9 cellular contexts compared by ENCODE assay signal in the genomic region with DNA sequence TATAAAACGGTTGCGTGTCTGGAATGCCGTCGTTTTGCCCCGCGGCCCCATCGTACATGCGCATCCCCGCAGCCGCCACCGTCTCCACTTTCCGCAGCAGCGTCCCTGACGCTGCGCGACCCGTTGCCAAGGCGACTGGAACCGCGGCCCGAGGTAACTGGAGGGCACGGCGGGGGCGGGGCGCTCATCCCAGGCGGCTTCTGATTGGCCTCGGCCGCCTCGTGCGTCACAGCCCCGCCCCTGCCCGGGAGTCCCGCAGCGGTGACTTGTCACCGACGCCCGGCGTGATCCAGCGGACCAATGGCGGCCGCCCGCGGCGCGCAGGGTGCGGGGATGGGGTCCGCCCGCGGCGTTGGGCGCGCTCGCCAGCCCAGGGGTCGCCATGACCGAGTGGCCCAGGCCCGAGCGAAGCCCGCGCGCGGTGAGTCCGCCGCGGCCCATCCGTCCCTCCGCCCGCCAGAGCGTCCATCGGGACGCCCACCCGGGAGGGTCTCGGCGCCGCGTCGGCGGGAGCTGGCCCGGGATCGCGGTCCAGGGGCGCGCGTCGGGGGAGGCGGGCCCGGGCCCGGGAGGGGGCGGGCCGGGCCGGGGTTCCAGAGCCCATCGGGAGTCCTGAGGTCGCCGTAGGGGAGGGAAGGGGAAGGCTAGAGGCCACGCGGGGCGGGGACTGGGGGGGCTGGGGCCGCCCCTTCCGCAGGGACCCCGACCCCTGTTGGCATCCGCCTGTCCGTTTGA. TPM values are rescaled to one million over a fixed set of nuclear protein-coding genes. Genes with fewer than 3 reads are reported as not detected.
DNase-seq lines count a peak whose midpoint lies in the region; ATAC-seq and TF ChIP-seq lines count a peak whose summit lies in the region.
"Had no signal": no experiment of that assay in that cellular context is flagged by ENCODE, and none has a peak within 500 bp of the region (broad histone marks: within the 10 kb centered on the region; RNA-seq: fewer than 3 reads in every experiment).

A gene with protein sequence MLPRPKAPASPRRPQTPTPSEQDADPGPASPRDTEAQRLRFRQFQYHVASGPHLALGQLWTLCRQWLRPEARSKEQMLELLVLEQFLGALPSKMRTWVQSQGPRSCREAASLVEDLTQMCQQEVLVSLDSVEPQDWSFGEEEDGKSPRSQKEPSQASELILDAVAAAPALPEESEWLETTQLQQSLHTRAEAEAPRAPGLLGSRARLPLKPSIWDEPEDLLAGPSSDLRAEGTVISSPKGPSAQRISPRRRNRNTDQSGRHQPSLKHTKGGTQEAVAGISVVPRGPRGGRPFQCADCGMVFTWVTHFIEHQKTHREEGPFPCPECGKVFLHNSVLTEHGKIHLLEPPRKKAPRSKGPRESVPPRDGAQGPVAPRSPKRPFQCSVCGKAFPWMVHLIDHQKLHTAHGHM (plus strand): TSS at position 285 of the 735 bp plus-strand sequence. CDS start 3,812 bp downstream, outside the sequence.

- H3K4me1 ChIP-seq in GM23248 (ENCODE audit: insufficient read depth): no peaks in the 10 kb centered on the region
- peaks cover 2 to 12% of the 10 kb centered on the region in 2 donors for H3K4me1 ChIP-seq in thyroid gland

- POLR2A ChIA-PET in activated CD4-positive, alpha-beta memory T cell treated with anti-CD3 and anti-CD28 coated beads, Interleukin-2, amount 10 ng/mL, durations not matched to agents 7 days and 5 days (lab: Charles Lee): no interaction called here
- POLR2A ChIA-PET in naive thymus-derived CD8-positive, alpha-beta T cell (lab: Charles Lee): interaction anchor here (1.0 kb wide), 1 partner anchor 25 kb away, joined by 3 read pairs; a partner anchor contains a TSS
- POLR2A ChIA-PET in HEK293T (lab: Yijun Ruan, JAX): no interaction called here

- H3F3A ChIP-seq in GM23248 (ENCODE audit: insufficient read depth): no peaks in the 10 kb centered on the region

- H3K9me3 Mint-ChIP-seq in activated CD4-positive, alpha-beta memory T cell treated with anti-CD3 and anti-CD28 coated beads, Interleukin-2, amount 10 ng/mL, durations not matched to agents 7 days and 5 days: peaks cover 33% of the 10 kb centered on the region
- H3K9me3 Mint-ChIP-seq in naive thymus-derived CD8-positive, alpha-beta T cell: peaks cover 10 to 88% (median 30%) of the 10 kb centered on the region in 9 donors

- peak within 1 kb of the TSS; percentile 64 for H3K9ac ChIP-seq in GM23248

- H3K9me3 ChIP-seq in GM23248 (ENCODE audit: low read depth) (no peaks in the 10 kb centered on the region), thyroid gland (no peaks in the 10 kb centered on the region)

- peak within 1 kb of the TSS; percentile 61 for H3K4me3 ChIP-seq in GM23248
- H3K4me3 ChIP-seq in fibroblast of pulmonary artery (replicated peaks; ENCODE audit: low read depth, low read length): peak within 1 kb of the TSS; percentile 10
- H3K4me3 ChIP-seq in thyroid gland (replicated peaks in 1 of 3): peak within 1 kb of the TSS in 2 of 3 donors; percentile 4 to 55

- peak within 1 kb of the TSS; percentile 49 for H2AFZ ChIP-seq in GM23248

- H3K27me3 Mint-ChIP-seq in activated CD4-positive, alpha-beta memory T cell treated with anti-CD3 and anti-CD28 coated beads, Interleukin-2, amount 10 ng/mL, durations not matched to agents 7 days and 5 days: no peaks in the 10 kb centered on the region
- peaks cover 18 to 47% (median 33%) of the 10 kb centered on the region in 5 donors for H3K27me3 Mint-ChIP-seq in naive thymus-derived CD8-positive, alpha-beta T cell

- no peaks in the 10 kb centered on the region for H3K79me2 ChIP-seq in GM23248 (ENCODE audit: insufficient read depth)

- TF ChIP-seq CTCF in fibroblast of pulmonary artery (IDR thresholded peaks at IDR 0.05; ENCODE audit: low read length, missing control alignments) (no peak), thyroid gland (IDR thresholded peaks at IDR 0.05) (peak in 1 of 6 experiments; percentile 20)

- DNase-seq in GM23248: peak; percentile 92
- DNase-seq in activated CD4-positive, alpha-beta memory T cell treated with anti-CD3 and anti-CD28 coated beads, Interleukin-2, amount 10 ng/mL, durations not matched to agents 7 days and 5 days: no peak
- DNase-seq in fibroblast of pulmonary artery (ENCODE audit: low read depth): peak; percentile 49
- peak in 7 of 10 donors; percentile 2 to 89 (median 42) for DNase-seq in naive thymus-derived CD8-positive, alpha-beta T cell
- DNase-seq in thyroid gland: peak; percentile 99
- no peak for DNase-seq in HEK293T (ENCODE audit: extremely low spot score)
- no peak for DNase-seq in effector CD8-positive, alpha-beta T cell (lab: John Stamatoyannopoulos, UW)

- peak within 1 kb of the TSS; percentile 8 for H3K4me3 Mint-ChIP-seq in activated CD4-positive, alpha-beta memory T cell treated with anti-CD3 and anti-CD28 coated beads, Interleukin-2, amount 10 ng/mL, durations not matched to agents 7 days and 5 days
- H3K4me3 Mint-ChIP-seq in naive thymus-derived CD8-positive, alpha-beta T cell: peak within 1 kb of the TSS in 8 of 10 donors; percentile 3 to 78 (median 59)

- CTCF ChIA-PET in activated CD4-positive, alpha-beta memory T cell treated with anti-CD3 and anti-CD28 coated beads, Interleukin-2, amount 10 ng/mL, durations not matched to agents 7 days and 5 days (lab: Charles Lee): no interaction called here
- CTCF ChIA-PET in HEK293T (lab: Yijun Ruan, JAX): no interaction called here

- peak in 1 of 2 donors; percentile 87 for TF ChIP-seq POLR2A in thyroid gland (IDR thresholded peaks at IDR 0.05)

- peaks cover 11% of the 10 kb centered on the region for H3K36me3 Mint-ChIP-seq in activated CD4-positive, alpha-beta memory T cell treated with anti-CD3 and anti-CD28 coated beads, Interleukin-2, amount 10 ng/mL, durations not matched to agents 7 days and 5 days (ENCODE audit: low read depth)
- H3K36me3 Mint-ChIP-seq in naive thymus-derived CD8-positive, alpha-beta T cell: peaks cover 21 to 37% (median 36%) of the 10 kb centered on the region in 3 donors

- H4K20me1 ChIP-seq in GM23248 (ENCODE audit: insufficient read depth): no peaks in the 10 kb centered on the region

- H3K27ac Mint-ChIP-seq in activated CD4-positive, alpha-beta memory T cell treated with anti-CD3 and anti-CD28 coated beads, Interleukin-2, amount 10 ng/mL, durations not matched to agents 7 days and 5 days: peak within 1 kb of the TSS; percentile 30
- peak within 1 kb of the TSS in 3 of 10 donors; percentile 5 to 74 (median 26) for H3K27ac Mint-ChIP-seq in naive thymus-derived CD8-positive, alpha-beta T cell

- peak within 1 kb of the TSS; percentile 53 for H3K4me2 ChIP-seq in GM23248 (ENCODE audit: unreplicated experiment)

- intact Hi-C loops in thyroid gland (cut with DNase I): no loop called here

- H3K36me3 ChIP-seq in GM23248 (ENCODE audit: low read depth): no peaks in the 10 kb centered on the region
- no peaks in the 10 kb centered on the region for H3K36me3 ChIP-seq in thyroid gland
- H3K36me3 ChIP-seq: neutrophil had no signal

- H3K27me3 ChIP-seq in GM23248 (replicated peaks; ENCODE audit: insufficient read depth): no peaks in the 10 kb centered on the region
- H3K27me3 ChIP-seq in thyroid gland: no peaks in the 10 kb centered on the region

- H3K27ac ChIP-seq in GM23248 (no peak within 1 kb of the TSS; the same call in 1 of the 2 replicates), thyroid gland (peak within 1 kb of the TSS in 1 of 3 donors; percentile 53)
- H3K27ac ChIP-seq: neutrophil had no signal

- no peaks in the 10 kb centered on the region for H3K4me1 Mint-ChIP-seq in activated CD4-positive, alpha-beta memory T cell treated with anti-CD3 and anti-CD28 coated beads, Interleukin-2, amount 10 ng/mL, durations not matched to agents 7 days and 5 days
- peaks cover 0 to 10% (median 4%) of the 10 kb centered on the region in 4 donors for H3K4me1 Mint-ChIP-seq in naive thymus-derived CD8-positive, alpha-beta T cell

- WGBS in GM23248 (ENCODE audit: low coverage in 1 of 2, low lambda C conversion rate in 2 of 2, missing lambda C conversion rate in 2 of 2), 2 experiments: 6% methylated on average over 53 to 58 of the region's 101 CpGs
- WGBS in thyroid gland, 2 donors: 1 to 2% methylated on average over 14 to 23 of the region's 101 CpGs

- ATAC-seq in naive thymus-derived CD8-positive, alpha-beta T cell: peak; percentile 68 to 91
- no peak for ATAC-seq in GM21723 (IDR thresholded peaks at IDR 0.05; ENCODE audit: unreplicated experiment)

- in situ Hi-C loops in GM23248 (cut with MboI): no loop called here

- no peaks in the 10 kb centered on the region for H3K9me2 ChIP-seq in GM23248 (ENCODE audit: insufficient read depth)

TF ChIP-seq in HEK293T, 16 proteins besides CTCF, POLR2A, EP300 and RAD21:
- no peak for TF ChIP-seq SUZ12 (IDR thresholded peaks at IDR 0.05)
- TF ChIP-seq LEF1 (IDR thresholded peaks at IDR 0.05; ENCODE audit: borderline replicate concordance): no peak
- no peak for TF ChIP-seq FOXA1 (IDR thresholded peaks at IDR 0.05)
- TF ChIP-seq SP1 (IDR thresholded peaks at IDR 0.05): no peak
- no peak for TF ChIP-seq TARDBP (IDR thresholded peaks at IDR 0.05)
- TF ChIP-seq FOXK2 (IDR thresholded peaks at IDR 0.05): no peak
- no peak for TF ChIP-seq NFRKB (IDR thresholded peaks at IDR 0.05)
- no peak for TF ChIP-seq ELF4 (IDR thresholded peaks at IDR 0.05)
- TF ChIP-seq CTBP1 (IDR thresholded peaks at IDR 0.05; ENCODE audit: borderline replicate concordance): no peak

RNA-seq across cellular contexts. Expression of the gene that starts here (rescaled TPM):
- not detected in 2 replicates for total RNA-seq in GM23248 (2014; rRNA removed; shearing (Covaris generic))
- polyA plus RNA-seq in GM23248 (2016; fragmentation: Nextera tagmentation; extraction: Ambion mirVana): 0.27 and 0.39 TPM in 2 replicates
- total RNA-seq in activated CD4-positive, alpha-beta memory T cell treated with anti-CD3 and anti-CD28 coated beads, Interleukin-2, amount 10 ng/mL, durations not matched to agents 7 days and 5 days: not detected
- total RNA-seq in naive thymus-derived CD8-positive, alpha-beta T cell: not detected
- not detected for polyA plus RNA-seq in naive thymus-derived CD8-positive, alpha-beta T cell
- 1 to 10 TPM in 3 of 4 donors, under 1 TPM in 1; 0.88 to 7.5 (median 3.4) TPM for total RNA-seq in thyroid gland

Comparison
In these comparisons a context has a peak if more than half of its experiments do, and no peak if none do; other contexts are left out.
1. Peak in DNase-seq, H3K4me3 ChIP-seq, H3K9ac ChIP-seq and H3K4me2 ChIP-seq in GM23248; RNA of the gene not detected or under 1 TPM.
2. Peak in DNase-seq and ATAC-seq in naive thymus-derived CD8-positive, alpha-beta T cell; RNA of the gene not detected or under 1 TPM.
3. DNase-seq: peak in fibroblast of pulmonary artery (single experiment) and thyroid gland (2 of 2); none in activated CD4-positive, alpha-beta memory T cell treated with anti-CD3 and anti-CD28 coated beads, Interleukin-2, amount 10 ng/mL, durations not matched to agents 7 days and 5 days (single experiment), HEK293T (single experiment) and effector CD8-positive, alpha-beta T cell (single experiment).
4. H3K4me3 ChIP-seq: peak in every context shown above with its lines; median percentile 61 in GM23248; 30 in thyroid gland; 10 in fibroblast of pulmonary artery.